In the genomic region with DNA sequence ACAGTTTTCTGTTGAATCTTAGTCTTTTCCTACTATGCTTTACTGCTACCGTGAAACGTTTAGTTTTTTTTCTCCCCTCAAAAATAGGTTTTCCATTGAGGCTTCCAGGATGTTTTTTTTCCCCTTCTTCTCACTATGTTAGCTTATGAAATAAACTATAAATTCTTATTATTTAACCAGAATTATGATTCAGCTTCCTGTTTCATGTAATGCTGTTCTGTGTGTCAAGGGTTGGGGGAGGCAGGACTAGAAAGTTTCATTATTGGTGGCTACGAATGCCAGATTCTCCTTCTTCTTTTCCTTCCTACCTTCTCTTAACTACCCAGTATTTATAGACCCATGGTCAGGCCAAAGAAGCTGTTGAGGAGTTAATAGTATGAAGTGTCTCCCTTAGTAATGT, we compare ENCODE assay signal across 18 cellular contexts. TPM values are rescaled to one million over a fixed set of nuclear protein-coding genes. Genes with fewer than 3 reads are reported as not detected.
DNase-seq lines count a peak whose midpoint lies in the region; ATAC-seq, FAIRE-seq and TF ChIP-seq lines count a peak whose summit lies in the region.
"Had no signal": no experiment of that assay in that cellular context is flagged by ENCODE, and none has a peak within 500 bp of the region (broad histone marks: within the 10 kb centered on the region; RNA-seq: fewer than 3 reads in every experiment).

No MANE protein-coding gene starts in this region.

- intact Hi-C loops in stomach (cut with DNase I; ENCODE audit: low total_unique reads), result no loop called here

- H3K27me3 ChIP-seq in bronchial epithelial cell (ENCODE audit: control insufficient read depth, insufficient read depth, low read length), result no peaks in the 10 kb centered on the region
- no peaks in the 10 kb centered on the region for H3K27me3 ChIP-seq in stomach

- H3K36me3 Mint-ChIP-seq in stimulated activated naive CD8-positive, alpha-beta T cell treated with anti-CD3 and anti-CD28 coated beads, Interleukin-15, Interleukin-2, amounts not matched to agents 100 ng/mL and 50 ng/mL, for 24 hours (ENCODE audit: low read depth), result no peaks in the 10 kb centered on the region

- H3K4me3 ChIP-seq in bronchial epithelial cell (ENCODE audit: low read depth, low read length) (no peak overlapping the region), fibroblast of pulmonary artery (replicated peaks; ENCODE audit: low read depth, low read length) (no peak overlapping the region), stomach (no peak overlapping the region)

- H3K9me3 Mint-ChIP-seq in stimulated activated naive CD8-positive, alpha-beta T cell treated with anti-CD3 and anti-CD28 coated beads, Interleukin-15, Interleukin-2, amounts not matched to agents 100 ng/mL and 50 ng/mL, for 24 hours, result no peaks in the 10 kb centered on the region
- no peaks in the 10 kb centered on the region for H3K9me3 Mint-ChIP-seq in stimulated activated naive CD8-positive, alpha-beta T cell treated with anti-CD3 and anti-CD28 coated beads, Interleukin-15, amount 100 ng/mL, for 72 hours

- H3K36me3 ChIP-seq in bronchial epithelial cell (ENCODE audit: control insufficient read depth, insufficient read depth, low read length), result no peaks in the 10 kb centered on the region
- H3K36me3 ChIP-seq in stomach, result no peaks in the 10 kb centered on the region

- no peak for DNase-seq in stimulated activated naive CD8-positive, alpha-beta T cell treated with anti-CD3 and anti-CD28 coated beads, Interleukin-15, amount 100 ng/mL, for 72 hours
- DNase-seq in bronchial epithelial cell (ENCODE audit: low read depth), result peak; percentile 10
- DNase-seq in fibroblast of pulmonary artery (ENCODE audit: low read depth), result peak; percentile 36
- DNase-seq in GM19240 (ENCODE audit: insufficient read length, low spot score), result no peak
- no peak for DNase-seq in stomach
- DNase-seq: C1 segment of cervical spinal cord, Caco-2, H7, NCI-H1436 treated with DMSO at 0.1 percent for 48 hours, NCI-H2029 treated with DMSO at 0.1 percent for 48 hours, NCI-H510A, NCI-H82, SHP77, SK-N-SH had no signal

- H3K9me3 ChIP-seq in stomach, result no peaks in the 10 kb centered on the region
- H3K9me3 ChIP-seq: Caco-2, SK-N-SH had no signal

- peak overlapping the region; percentile 55 for H3K27ac Mint-ChIP-seq in stimulated activated naive CD8-positive, alpha-beta T cell treated with anti-CD3 and anti-CD28 coated beads, Interleukin-15, Interleukin-2, amounts not matched to agents 100 ng/mL and 50 ng/mL, for 24 hours
- H3K27ac Mint-ChIP-seq in stimulated activated naive CD8-positive, alpha-beta T cell treated with anti-CD3 and anti-CD28 coated beads, Interleukin-15, amount 100 ng/mL, for 72 hours, result no peak overlapping the region

- TF ChIP-seq EP300 in stomach (IDR thresholded peaks at IDR 0.05), result no peak

- TF ChIP-seq POLR2A in stomach (IDR thresholded peaks at IDR 0.05), result no peak

- no peak overlapping the region for H3K27ac ChIP-seq in stomach

- no peak for FAIRE-seq in bronchial epithelial cell (lab: Jason Lieb, UNC)
- FAIRE-seq: A204.1, GM19239 had no signal

- WGBS in stomach, 5 donors, result 62 to 80% (median 66%) methylated on average over 3 of the region's 3 CpGs

- H3K27me3 Mint-ChIP-seq in stimulated activated naive CD8-positive, alpha-beta T cell treated with anti-CD3 and anti-CD28 coated beads, Interleukin-15, Interleukin-2, amounts not matched to agents 100 ng/mL and 50 ng/mL, for 24 hours, result no peaks in the 10 kb centered on the region
- no peaks in the 10 kb centered on the region for H3K27me3 Mint-ChIP-seq in stimulated activated naive CD8-positive, alpha-beta T cell treated with anti-CD3 and anti-CD28 coated beads, Interleukin-15, amount 100 ng/mL, for 72 hours

- H3K4me1 ChIP-seq in stomach, result no peaks in the 10 kb centered on the region
- H3K4me1 ChIP-seq: Caco-2 had no signal

- TF ChIP-seq CTCF in bronchial epithelial cell (IDR thresholded peaks at IDR 0.05; ENCODE audit: insufficient read depth, low read length, severe bottlenecking) (no peak), fibroblast of pulmonary artery (IDR thresholded peaks at IDR 0.05; ENCODE audit: low read length, missing control alignments) (no peak), stomach (IDR thresholded peaks at IDR 0.05) (no peak)

- H3K4me1 Mint-ChIP-seq in stimulated activated naive CD8-positive, alpha-beta T cell treated with anti-CD3 and anti-CD28 coated beads, Interleukin-15, Interleukin-2, amounts not matched to agents 100 ng/mL and 50 ng/mL, for 24 hours (ENCODE audit: low read depth), result peaks cover 5% of the 10 kb centered on the region
- H3K4me1 Mint-ChIP-seq in stimulated activated naive CD8-positive, alpha-beta T cell treated with anti-CD3 and anti-CD28 coated beads, Interleukin-15, amount 100 ng/mL, for 72 hours, result peaks cover 12% of the 10 kb centered on the region

- no peak for ATAC-seq in stimulated activated naive CD8-positive, alpha-beta T cell treated with anti-CD3 and anti-CD28 coated beads, Interleukin-15, amount 100 ng/mL, for 72 hours
- no peak for ATAC-seq in GM19328 (IDR thresholded peaks at IDR 0.05; ENCODE audit: unreplicated experiment)

- no peak overlapping the region for H3K4me3 Mint-ChIP-seq in stimulated activated naive CD8-positive, alpha-beta T cell treated with anti-CD3 and anti-CD28 coated beads, Interleukin-15, Interleukin-2, amounts not matched to agents 100 ng/mL and 50 ng/mL, for 24 hours
- H3K4me3 Mint-ChIP-seq in stimulated activated naive CD8-positive, alpha-beta T cell treated with anti-CD3 and anti-CD28 coated beads, Interleukin-15, amount 100 ng/mL, for 72 hours, result no peak overlapping the region

RNA-seq across cellular contexts. Expression of gene CLCN5, which starts 11.8 kb away (rescaled TPM):
- total RNA-seq in bronchial epithelial cell, result 6.9 and 8.4 TPM in 2 replicates
- total RNA-seq in stomach, result 10 to 100 TPM in 1 of 5 donors, 1 to 10 TPM in 4; 1.2 to 13.8 (median 8.1) TPM
- polyA plus RNA-seq in stomach, result 1 to 10 TPM in 1 of 3 donors, under 1 TPM in 2; 0.31 to 1.5 (median 0.93) TPM

RNA-seq across cellular contexts. Expression of gene USP27X, which starts 54.9 kb away (rescaled TPM):
- total RNA-seq in bronchial epithelial cell (2.1 and 2.2 TPM in 2 replicates), stomach (1 to 10 TPM in 3 of 5 donors, under 1 TPM in 1, not detected in 1; 0.29 to 4.0 (median 2.1) TPM)
- 1 to 10 TPM; 1.6 to 2.3 (median 2.1) TPM for polyA plus RNA-seq in stomach

Comparison
In these comparisons a context has a peak if more than half of its experiments do, and no peak if none do; other contexts are left out.
1. DNase-seq: peak in bronchial epithelial cell (single experiment) and fibroblast of pulmonary artery (single experiment); none in stimulated activated naive CD8-positive, alpha-beta T cell treated with anti-CD3 and anti-CD28 coated beads, Interleukin-15, amount 100 ng/mL, for 72 hours (0 of 2), GM19240 (single experiment) and stomach (single experiment).